Comparison of ENCODE assay signal across 24 cellular contexts in genomic region chr22:21926728-21927127, GRCh38. TPM values are rescaled to one million over a fixed set of nuclear protein-coding genes. Genes with fewer than 3 reads are reported as not detected.
DNase-seq lines count a peak whose midpoint lies in the region; ATAC-seq, FAIRE-seq and TF ChIP-seq lines count a peak whose summit lies in the region.
"Had no signal": no experiment of that assay in that cellular context is flagged by ENCODE, and none has a peak within 500 bp of the region (broad histone marks: within the 10 kb centered on the region; RNA-seq: fewer than 3 reads in every experiment).

No MANE protein-coding gene starts in this region.

- no peak for FAIRE-seq in pancreas (lab: Jason Lieb, UNC)
- FAIRE-seq: endometrium had no signal

- no peak for TF ChIP-seq CTCF in brain (conservative IDR thresholded peaks at IDR 0.05)
- TF ChIP-seq CTCF in pancreas (IDR thresholded peaks at IDR 0.05), result no peak
- TF ChIP-seq CTCF in GM10266 (IDR thresholded peaks at IDR 0.05; ENCODE audit: control insufficient read depth, insufficient read depth, low read depth, missing control alignments), result no peak

- WGBS in pancreas, 2 donors, result 67 to 73% methylated on average over 4 of the region's 4 CpGs

- H3K36me3 ChIP-seq in pancreas, result peaks cover 0 to 16% (median 7%) of the 10 kb centered on the region in 3 donors
- H3K36me3 ChIP-seq: colonic mucosa, ovary had no signal

- H3K4me3 Mint-ChIP-seq in brain, result no peak overlapping the region
- H3K4me3 Mint-ChIP-seq: activated T-helper 17 cell treated with anti-CD3 and anti-CD28 coated beads, Interleukin-2, amount 50 U/mL, for 72 hours; B cell had no signal

- ATAC-seq in pancreas (peak in 3 of 4 donors; percentile 15 to 26 (median 23)), HG03025 (IDR thresholded peaks at IDR 0.05; ENCODE audit: low FRiP score, unreplicated experiment) (no peak)
- ATAC-seq: activated T-helper 17 cell treated with anti-CD3 and anti-CD28 coated beads, Interleukin-2, amount 50 U/mL, for 72 hours; HCT116; left cardiac atrium; SK-N-SH treated with all-trans-retinoic acid at 6 μM for 48 hours had no signal

- no peaks in the 10 kb centered on the region for H3K9me3 ChIP-seq in pancreas
- H3K9me3 ChIP-seq: colonic mucosa, ovary, upper lobe of left lung had no signal

- no peak overlapping the region for H3K27ac ChIP-seq in pancreas
- H3K27ac ChIP-seq: 22Rv1, colonic mucosa, ovary, upper lobe of left lung, WERI-Rb-1 had no signal

- H3K27me3 Mint-ChIP-seq in brain, result no peaks in the 10 kb centered on the region
- H3K27me3 Mint-ChIP-seq: activated T-helper 17 cell treated with anti-CD3 and anti-CD28 coated beads, Interleukin-2, amount 50 U/mL, for 72 hours; B cell had no signal

- peaks cover 45% of the 10 kb centered on the region for H3K36me3 Mint-ChIP-seq in brain

- H3K9me3 Mint-ChIP-seq in brain, result peaks cover 0 to 2% (median 0%) of the 10 kb centered on the region in 5 experiments
- H3K9me3 Mint-ChIP-seq: activated T-helper 17 cell treated with anti-CD3 and anti-CD28 coated beads, Interleukin-2, amount 50 U/mL, for 72 hours had no signal

- H3K4me1 ChIP-seq in pancreas, result peaks cover under 1 to 7% (median 7%) of the 10 kb centered on the region in 3 donors
- H3K4me1 ChIP-seq: colonic mucosa, upper lobe of left lung had no signal

- intact Hi-C loops in pancreas (cut with DNase I), result no loop called here

- H3K4me3 ChIP-seq in pancreas, result no peak overlapping the region
- H3K4me3 ChIP-seq: colonic mucosa, ovary, upper lobe of left lung had no signal

- no peaks in the 10 kb centered on the region for H3K27me3 ChIP-seq in pancreas
- H3K27me3 ChIP-seq: colonic mucosa, ovary, upper lobe of left lung had no signal

- H3K4me1 Mint-ChIP-seq in brain, result peaks cover 37% of the 10 kb centered on the region
- H3K4me1 Mint-ChIP-seq: activated T-helper 17 cell treated with anti-CD3 and anti-CD28 coated beads, Interleukin-2, amount 50 U/mL, for 72 hours had no signal

- peak overlapping the region in 4 of 5 experiments; percentile 78 to 94 (median 84) for H3K27ac Mint-ChIP-seq in brain
- H3K27ac Mint-ChIP-seq: activated T-helper 17 cell treated with anti-CD3 and anti-CD28 coated beads, Interleukin-2, amount 50 U/mL, for 72 hours; B cell had no signal

- DNase-seq in NCI-H1092 treated with DMSO at 0.1 percent for 48 hours (lab: John Stamatoyannopoulos, UW) (peak; percentile 5), NCI-H1092 (lab: John Stamatoyannopoulos, UW) (no peak), NCI-H1694 treated with DMSO at 0.1 percent for 48 hours (lab: John Stamatoyannopoulos, UW) (peak; percentile 11), pancreas (no peak), GM10266 (ENCODE audit: extremely low spot score) (no peak), NCI-H2196 (lab: John Stamatoyannopoulos, UW; ENCODE audit: unreplicated experiment) (no peak)
- DNase-seq: activated CD8-positive, alpha-beta memory T cell treated with anti-CD3 and anti-CD28 coated beads, Interleukin-2, amount 50 U/mL, for 4 hours; colonic mucosa; left cardiac atrium; mesenchymal stem cell; NCI-H2081; NCI-H526 treated with DMSO at 0.1 percent for 48 hours; ovary; stimulated activated CD4-positive, alpha-beta T cell treated with anti-CD3 and anti-CD28 coated beads, Interleukin-12 subunit alpha, Interleukin-12 subunit beta, amount 100 ng/mL, for 4 hours; upper lobe of left lung; WERI-Rb-1 had no signal

RNA-seq across cellular contexts. Expression of gene PPM1F, which starts 25.9 kb away (rescaled TPM):
- 9.3 TPM for polyA plus RNA-seq in brain (ENCODE audit: insufficient read depth, low read depth, low replicate concordance)
- 10 to 100 TPM in 3 of 6 donors, 1 to 10 TPM in 3; 9.2 to 16.0 (median 10.2) TPM for total RNA-seq in pancreas
- polyA plus RNA-seq in pancreas, result 10 to 100 TPM in 1 of 2 donors, 1 to 10 TPM in 1; 9.2 to 10.5 TPM

RNA-seq across cellular contexts. Expression of gene TOP3B, which starts 55.9 kb away (rescaled TPM):
- polyA plus RNA-seq in brain (ENCODE audit: insufficient read depth, low read depth, low replicate concordance) (9.0 TPM), pancreas (10 to 100 TPM; 18.0 to 20.5 TPM)
- total RNA-seq in pancreas, result 10 to 100 TPM in 2 of 6 donors, 1 to 10 TPM in 4; 6.7 to 17.3 (median 9.4) TPM

RNA-seq across cellular contexts. Expression of gene MAPK1, which starts 59.3 kb away (rescaled TPM):
- polyA plus RNA-seq in brain (ENCODE audit: insufficient read depth, low read depth, low replicate concordance), result 59.2 TPM
- total RNA-seq in pancreas, result 10 to 100 TPM; 50.6 to 85.7 (median 69.7) TPM
- polyA plus RNA-seq in pancreas, result 10 to 100 TPM in 1 of 2 donors, 1 to 10 TPM in 1; 7.0 to 10.9 TPM

Comparison
In these comparisons a context has a peak if more than half of its experiments do, and no peak if none do; other contexts are left out.
1. DNase-seq: peak in NCI-H1092 treated with DMSO at 0.1 percent for 48 hours (single experiment) and NCI-H1694 treated with DMSO at 0.1 percent for 48 hours (single experiment); none in NCI-H1092 (single experiment), pancreas (0 of 6), GM10266 (single experiment) and NCI-H2196 (single experiment).